In genomic region chr3:38702231-38702630, GRCh38 we compare ENCODE assay signal across 32 cellular contexts. TPM values are rescaled to one million over a fixed set of nuclear protein-coding genes. Genes with fewer than 3 reads are reported as not detected.
"Had no signal": no experiment of that assay in that cellular context is flagged by ENCODE, and none has a peak within 500 bp of the region (broad histone marks: within the 10 kb centered on the region; RNA-seq: fewer than 3 reads in every experiment).

No MANE protein-coding gene starts in this region.

- H3K36me3 ChIP-seq: ascending aorta, cardiac muscle cell had no signal

- H3K27ac ChIP-seq: ascending aorta, cardiac muscle cell, VCaP had no signal

- H3K4me3 ChIP-seq: ascending aorta, cardiac muscle cell had no signal

- H3K4me1 ChIP-seq: ascending aorta had no signal

- DNase-seq: activated B cell treated with CpG ODN at 0.5 μM for 24 hours; activated CD4-positive, alpha-beta memory T cell treated with anti-CD3 and anti-CD28 coated beads, Interleukin-2, amount 10 ng/mL, durations not matched to agents 7 days and 5 days; activated CD4-positive, alpha-beta T cell treated with anti-CD3 and anti-CD28 coated beads for 4 hours; activated CD4-positive, alpha-beta T cell treated with anti-CD3 and anti-CD28 coated beads, Interleukin-2, amount 10 ng/mL, durations not matched to agents 24 days and 14 days; activated CD4-positive, alpha-beta T cell treated with anti-CD3 and anti-CD28 coated beads, Interleukin-2, amount 50 U/mL, for 1 hour; activated CD4-positive, alpha-beta T cell treated with anti-CD3 and anti-CD28 coated beads, Interleukin-2, amount 50 U/mL, for 4 hours; activated CD4-positive, CD25-positive, alpha-beta regulatory T cell treated with anti-CD3 and anti-CD28 coated beads, Interleukin-2, amount 50 U/mL, for 72 hours; activated CD8-positive, alpha-beta memory T cell treated with anti-CD3 and anti-CD28 coated beads for 24 hours; activated CD8-positive, alpha-beta memory T cell treated with anti-CD3 and anti-CD28 coated beads, Interleukin-2, amount 10 ng/mL, durations not matched to agents 7 days and 5 days; activated CD8-positive, alpha-beta memory T cell treated with anti-CD3 and anti-CD28 coated beads, Interleukin-2, amount 50 U/mL, for 48 hours; activated CD8-positive, alpha-beta T cell treated with anti-CD3 and anti-CD28 coated beads, Interleukin-2, amount 10 ng/mL, durations not matched to agents 7 days and 5 days; activated effector memory CD4-positive, alpha-beta T cell treated with Interleukin-2 at 50 U/mL for 16 hours; activated gamma-delta T cell; activated naive CD4-positive, alpha-beta T cell treated with anti-CD3 and anti-CD28 coated beads, Interleukin-2, amount 10 ng/mL, durations not matched to agents 7 days and 5 days; activated naive CD4-positive, alpha-beta T cell treated with Interleukin-2 at 50 U/mL for 16 hours; activated naive CD8-positive, alpha-beta T cell treated with anti-CD3 and anti-CD28 coated beads, Interleukin-2, amount 10 ng/mL, durations not matched to agents 7 days and 5 days; activated naive CD8-positive, alpha-beta T cell treated with anti-CD3 and anti-CD28 coated beads, Interleukin-2, amount 50 U/mL, for 24 hours; activated T-cell treated with anti-CD3 and anti-CD28 coated beads, Interleukin-2, amount 50 U/mL, for 24 hours; activated T-cell treated with anti-CD3 and anti-CD28 coated beads, Interleukin-2, amount 50 U/mL, for 48 hours; amygdala; anterior cingulate cortex; caudate nucleus; cerebellar nuclear complex; T-helper 1 cell; T-helper 2 cell; T-helper 9 cell had no signal

- ATAC-seq: activated CD8-positive, alpha-beta memory T cell treated with anti-CD3 and anti-CD28 coated beads, Interleukin-2, amount 10 ng/mL, durations not matched to agents 7 days and 5 days; activated CD8-positive, alpha-beta T cell treated with anti-CD3 and anti-CD28 coated beads, Interleukin-2, amount 10 ng/mL, durations not matched to agents 7 days and 5 days; activated naive CD8-positive, alpha-beta T cell treated with anti-CD3 and anti-CD28 coated beads, Interleukin-2, amount 50 U/mL, for 24 hours had no signal

- H3K9me3 ChIP-seq: ascending aorta had no signal

- H3K27me3 ChIP-seq: ascending aorta had no signal

- FAIRE-seq: bronchial epithelial cell, TTC549 had no signal

RNA-seq across cellular contexts. Expression of gene SCN5A, which starts 52.7 kb away (rescaled TPM):
- total RNA-seq: activated B cell treated with CpG ODN at 0.5 μM for 24 hours; activated CD4-positive, alpha-beta T cell treated with anti-CD3 and anti-CD28 coated beads, Interleukin-2, amount 10 ng/mL, durations not matched to agents 24 days and 14 days; activated CD8-positive, alpha-beta memory T cell treated with anti-CD3 and anti-CD28 coated beads, Interleukin-2, amount 10 ng/mL, durations not matched to agents 7 days and 5 days; activated T-helper 2 cell treated with anti-CD3 and anti-CD28 coated beads, Interferon-gamma antibody, Interleukin-2, Interleukin-4, amounts not matched to agents 10 μg/mL and 5 μg/mL and 100 μg/mL, durations not matched to agents 14 hours and 24 hours and 36 hours; bronchial epithelial cell had no signal
